1 cellular context compared by ENCODE assay signal in the genomic region with DNA sequence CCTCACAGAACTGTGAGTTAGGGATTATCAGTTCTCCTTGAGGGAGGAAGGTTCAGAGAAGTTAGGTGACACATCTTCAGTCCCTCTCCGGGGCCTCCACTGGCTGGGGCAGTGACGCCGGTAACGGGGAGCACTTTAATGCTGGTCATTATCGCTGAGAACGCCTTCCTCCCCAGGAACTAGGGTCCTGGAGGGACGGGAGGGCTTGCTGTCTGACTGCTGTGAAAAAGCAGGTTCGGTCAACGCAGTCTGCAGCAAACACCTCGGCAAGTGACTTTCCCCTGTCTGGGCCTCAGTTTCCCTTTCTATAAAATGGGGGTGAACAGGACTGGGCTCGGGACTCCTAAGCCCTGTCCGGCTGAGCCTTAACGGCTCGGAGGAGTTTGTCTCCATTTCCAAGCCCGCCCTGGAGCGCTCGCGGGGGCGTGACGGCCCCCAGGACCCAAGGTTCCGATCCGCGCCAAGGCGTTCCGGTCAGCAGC.
TF ChIP-seq lines count a peak whose summit lies in the region.

No MANE protein-coding gene starts in this region.

TF ChIP-seq in SK-N-SH, 30 proteins besides CTCF, POLR2A, EP300 and RAD21 (continued from another document):
- TF ChIP-seq, protein P1, sequence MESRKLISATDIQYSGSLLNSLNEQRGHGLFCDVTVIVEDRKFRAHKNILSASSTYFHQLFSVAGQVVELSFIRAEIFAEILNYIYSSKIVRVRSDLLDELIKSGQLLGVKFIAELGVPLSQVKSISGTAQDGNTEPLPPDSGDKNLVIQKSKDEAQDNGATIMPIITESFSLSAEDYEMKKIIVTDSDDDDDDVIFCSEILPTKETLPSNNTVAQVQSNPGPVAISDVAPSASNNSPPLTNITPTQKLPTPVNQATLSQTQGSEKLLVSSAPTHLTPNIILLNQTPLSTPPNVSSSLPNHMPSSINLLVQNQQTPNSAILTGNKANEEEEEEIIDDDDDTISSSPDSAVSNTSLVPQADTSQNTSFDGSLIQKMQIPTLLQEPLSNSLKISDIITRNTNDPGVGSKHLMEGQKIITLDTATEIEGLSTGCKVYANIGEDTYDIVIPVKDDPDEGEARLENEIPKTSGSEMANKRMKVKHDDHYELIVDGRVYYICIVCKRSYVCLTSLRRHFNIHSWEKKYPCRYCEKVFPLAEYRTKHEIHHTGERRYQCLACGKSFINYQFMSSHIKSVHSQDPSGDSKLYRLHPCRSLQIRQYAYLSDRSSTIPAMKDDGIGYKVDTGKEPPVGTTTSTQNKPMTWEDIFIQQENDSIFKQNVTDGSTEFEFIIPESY (IDR thresholded peaks at IDR 0.05; ENCODE audit: borderline replicate concordance, low read depth) = no peak
- TF ChIP-seq FOXM1 (IDR thresholded peaks at IDR 0.05; ENCODE audit: low read depth) (no peak), RXRA (IDR thresholded peaks at IDR 0.05; ENCODE audit: borderline replicate concordance, low read depth) (no peak), REST (IDR thresholded peaks at IDR 0.05; ENCODE audit: low read depth, low read length) (no peak), RCOR1 (IDR thresholded peaks at IDR 0.05; ENCODE audit: low read length) (no peak), POLR2AphosphoS5 (IDR thresholded peaks at IDR 0.05; ENCODE audit: low read depth, low read length) (no peak), GABPA (IDR thresholded peaks at IDR 0.05; ENCODE audit: low read depth) (no peak), GATA2 (CRISPR knock-in tag; IDR thresholded peaks at IDR 0.05) (no peak)
- TF ChIP-seq, protein P2, sequence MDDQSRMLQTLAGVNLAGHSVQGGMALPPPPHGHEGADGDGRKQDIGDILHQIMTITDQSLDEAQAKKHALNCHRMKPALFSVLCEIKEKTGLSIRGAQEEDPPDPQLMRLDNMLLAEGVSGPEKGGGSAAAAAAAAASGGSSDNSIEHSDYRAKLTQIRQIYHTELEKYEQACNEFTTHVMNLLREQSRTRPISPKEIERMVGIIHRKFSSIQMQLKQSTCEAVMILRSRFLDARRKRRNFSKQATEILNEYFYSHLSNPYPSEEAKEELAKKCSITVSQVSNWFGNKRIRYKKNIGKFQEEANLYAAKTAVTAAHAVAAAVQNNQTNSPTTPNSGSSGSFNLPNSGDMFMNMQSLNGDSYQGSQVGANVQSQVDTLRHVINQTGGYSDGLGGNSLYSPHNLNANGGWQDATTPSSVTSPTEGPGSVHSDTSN (IDR thresholded peaks at IDR 0.05) = no peak
